In genomic region chr2:215712850-215713230, GRCh38 we compare ENCODE assay signal across 1 cellular context.
TF ChIP-seq lines count a peak whose summit lies in the region.

No MANE protein-coding gene starts in this region.

TF ChIP-seq in A549, 52 proteins besides CTCF, POLR2A, EP300 and RAD21 (continued from another document):
- no peak for TF ChIP-seq HMGXB4 (CRISPR knock-in tag; IDR thresholded peaks at IDR 0.05; ENCODE audit: borderline replicate concordance)
- TF ChIP-seq CBX2 (IDR thresholded peaks at IDR 0.05; ENCODE audit: borderline replicate concordance, low read depth) = no peak
- TF ChIP-seq, protein P1, sequence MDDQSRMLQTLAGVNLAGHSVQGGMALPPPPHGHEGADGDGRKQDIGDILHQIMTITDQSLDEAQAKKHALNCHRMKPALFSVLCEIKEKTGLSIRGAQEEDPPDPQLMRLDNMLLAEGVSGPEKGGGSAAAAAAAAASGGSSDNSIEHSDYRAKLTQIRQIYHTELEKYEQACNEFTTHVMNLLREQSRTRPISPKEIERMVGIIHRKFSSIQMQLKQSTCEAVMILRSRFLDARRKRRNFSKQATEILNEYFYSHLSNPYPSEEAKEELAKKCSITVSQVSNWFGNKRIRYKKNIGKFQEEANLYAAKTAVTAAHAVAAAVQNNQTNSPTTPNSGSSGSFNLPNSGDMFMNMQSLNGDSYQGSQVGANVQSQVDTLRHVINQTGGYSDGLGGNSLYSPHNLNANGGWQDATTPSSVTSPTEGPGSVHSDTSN (IDR thresholded peaks at IDR 0.05) = no peak
- TF ChIP-seq ATOH8 (CRISPR knock-in tag; IDR thresholded peaks at IDR 0.05; ENCODE audit: low read depth) = no peak
- no peak for TF ChIP-seq MAZ (IDR thresholded peaks at IDR 0.05; ENCODE audit: borderline replicate concordance, low read depth, low read length)
- no peak for TF ChIP-seq TP53 (CRISPR knock-in tag; IDR thresholded peaks at IDR 0.05)
